Comparison of ENCODE assay signal across 8 cellular contexts in genomic region chr17:39926588-39927100, GRCh38. TPM values are rescaled to one million over a fixed set of nuclear protein-coding genes. Genes with fewer than 3 reads are reported as not detected.
DNase-seq lines count a peak whose midpoint lies in the region; ATAC-seq and TF ChIP-seq lines count a peak whose summit lies in the region.

No MANE protein-coding gene starts in this region.

- peak overlapping the region; percentile 91 for H3K4me3 Mint-ChIP-seq in HFFc6

- peak overlapping the region; percentile 46 to 98 (median 92) for H3K27ac ChIP-seq in heart right ventricle

- no peaks in the 10 kb centered on the region for H3K9me3 Mint-ChIP-seq in HFFc6

- H3K27me3 Mint-ChIP-seq in HFFc6 (ENCODE audit: insufficient read depth), result no peaks in the 10 kb centered on the region; the same call in 1 of the 2 replicates

- DNase-seq in D341Med (ENCODE audit: low spot score), result peak; percentile 71
- DNase-seq in HFFc6, result no peak
- DNase-seq in RPMI8226, result peak; percentile 84
- DNase-seq in activated naive CD4-positive, alpha-beta T cell treated with anti-CD3 and anti-CD28 coated beads, Interleukin-2, amount 50 U/mL, for 16 hours, result peak; percentile 62
- DNase-seq in heart right ventricle, result peak in 1 of 2 donors; percentile 41
- DNase-seq in retinal pigment epithelial cell (ENCODE audit: low read depth), result no peak

- 3 to 4% methylated on average over 15 of the region's 15 CpGs for WGBS in heart right ventricle, 2 donors

- no peaks in the 10 kb centered on the region; the same call in 1 of the 2 replicates for H3K36me3 Mint-ChIP-seq in HFFc6 (ENCODE audit: low read depth)

- H3K27me3 ChIP-seq in heart right ventricle, result no peaks in the 10 kb centered on the region

- peak overlapping the region; percentile 50 to 85 (median 72) for H3K4me3 ChIP-seq in heart right ventricle
- H3K4me3 ChIP-seq in retinal pigment epithelial cell (ENCODE audit: low read length), result peak overlapping the region; percentile 84

- ATAC-seq in heart right ventricle (peak; percentile 4 to 25 (median 12)), HG03565 (IDR thresholded peaks at IDR 0.05; ENCODE audit: unreplicated experiment) (no peak), HG03108 (IDR thresholded peaks at IDR 0.05; ENCODE audit: unreplicated experiment) (no peak)

- peaks cover 56% of the 10 kb centered on the region for H3K4me1 Mint-ChIP-seq in HFFc6 (ENCODE audit: low read depth)

- intact Hi-C loops in heart right ventricle (cut with DNase I), result loop anchor here in 3 of 10 donors (2.0 kb wide), 2 partner anchors 26 to 54 kb away; partner anchors contain the start of gene PSMD3 (in 2 of the 3)

- H3K27ac Mint-ChIP-seq in HFFc6, result peak overlapping the region; percentile 93

- no peaks in the 10 kb centered on the region for H3K9me3 ChIP-seq in heart right ventricle

- TF ChIP-seq CTCF in HFFc6 (IDR thresholded peaks at IDR 0.05) (no peak), heart right ventricle (IDR thresholded peaks at IDR 0.05) (no peak), retinal pigment epithelial cell (conservative IDR thresholded peaks at IDR 0.05; ENCODE audit: low read depth, low read length) (no peak)

- peaks cover 6 to 77% (median 58%) of the 10 kb centered on the region in 9 donors for H3K4me1 ChIP-seq in heart right ventricle

- peaks cover 0 to 27% (median 20%) of the 10 kb centered on the region in 9 donors for H3K36me3 ChIP-seq in heart right ventricle

RNA-seq across cellular contexts. Expression of gene ORMDL3, which starts 0.8 kb away (rescaled TPM):
- 10 to 100 TPM; 39.0 to 63.9 (median 49.9) TPM for total RNA-seq in HFFc6 (2021; fragmentation: NEBNext Ultra II Directional; extraction: Animal tissue kit (Norgen Biotek cat#: 25700))
- 10 to 100 TPM; 33.5 to 94.3 (median 66.8) TPM for total RNA-seq in heart right ventricle
- polyA plus RNA-seq in heart right ventricle, result 10 to 100 TPM; 51.4 to 56.3 TPM

RNA-seq across cellular contexts. Expression of gene LRRC3C, which starts 0.9 kb away (rescaled TPM):
- total RNA-seq in HFFc6 (2021; fragmentation: NEBNext Ultra II Directional; extraction: Animal tissue kit (Norgen Biotek cat#: 25700)), result not detected
- not detected for total RNA-seq in heart right ventricle
- polyA plus RNA-seq in heart right ventricle, result not detected

RNA-seq across cellular contexts. Expression of gene GSDMB, which starts 8.2 kb away (rescaled TPM):
- total RNA-seq in HFFc6 (2021; fragmentation: NEBNext Ultra II Directional; extraction: Animal tissue kit (Norgen Biotek cat#: 25700)), result 1 to 10 TPM; 1.4 to 3.1 (median 2.3) TPM
- total RNA-seq in heart right ventricle, result 1 to 10 TPM in 9 of 10 donors, under 1 TPM in 1; 0.72 to 4.6 (median 2.5) TPM
- polyA plus RNA-seq in heart right ventricle, result 10 to 100 TPM in 1 of 2 donors, 1 to 10 TPM in 1; 2.1 to 11.9 TPM

RNA-seq across cellular contexts. Expression of gene GSDMA, which starts 36.2 kb away (rescaled TPM):
- under 1 TPM; 0.11 to 0.43 (median 0.36) TPM for total RNA-seq in HFFc6 (2021; fragmentation: NEBNext Ultra II Directional; extraction: Animal tissue kit (Norgen Biotek cat#: 25700))
- total RNA-seq in heart right ventricle, result 1 to 10 TPM in 1 of 10 donors, under 1 TPM in 4, not detected in 5; 0.15 to 1.3 (median 0.57) TPM
- under 1 TPM in 1 of 2 donors, not detected in 1; 0.06 TPM for polyA plus RNA-seq in heart right ventricle

RNA-seq across cellular contexts. Expression of gene PSMD3, which starts 54.0 kb away (rescaled TPM):
- total RNA-seq in HFFc6 (2021; fragmentation: NEBNext Ultra II Directional; extraction: Animal tissue kit (Norgen Biotek cat#: 25700)), result 100 to 1,000 TPM; 143 to 169 (median 160) TPM
- 100 to 1,000 TPM in 1 of 10 donors, 10 to 100 TPM in 9; 76.5 to 113 (median 81.8) TPM for total RNA-seq in heart right ventricle
- polyA plus RNA-seq in heart right ventricle, result 100 to 1,000 TPM in 1 of 2 donors, 10 to 100 TPM in 1; 46.7 to 109 TPM

Comparison
In these comparisons a context has a peak if more than half of its experiments do, and no peak if none do; other contexts are left out.
1. DNase-seq: peak in D341Med (single experiment), RPMI8226 (single experiment) and activated naive CD4-positive, alpha-beta T cell treated with anti-CD3 and anti-CD28 coated beads, Interleukin-2, amount 50 U/mL, for 16 hours (single experiment); none in HFFc6 (single experiment) and retinal pigment epithelial cell (single experiment).
2. ATAC-seq: peak in heart right ventricle (8 of 8); none in HG03565 (single experiment) and HG03108 (single experiment).